Comparison of ENCODE assay signal across 18 cellular contexts in the genomic region with DNA sequence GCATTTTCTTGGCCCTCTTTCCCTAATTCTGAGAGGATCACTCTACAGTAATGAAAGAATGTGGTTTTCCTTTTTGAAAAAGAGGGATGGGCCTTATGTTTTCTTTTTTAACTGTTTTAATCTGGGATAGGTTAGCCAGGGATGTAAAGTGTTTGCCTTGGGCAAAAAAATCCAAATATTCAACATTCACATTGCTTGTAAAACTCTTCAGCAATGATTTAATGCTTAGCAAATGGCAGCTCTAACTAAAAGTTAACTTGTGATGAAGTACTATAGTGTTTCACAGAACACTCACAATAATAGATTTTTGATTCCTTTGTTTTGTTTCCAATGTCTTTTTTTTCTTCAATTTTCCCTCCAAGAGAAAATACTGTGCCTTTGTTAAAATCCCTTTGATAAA.
DNase-seq lines count a peak whose midpoint lies in the region; ATAC-seq and TF ChIP-seq lines count a peak whose summit lies in the region.
"Had no signal": no experiment of that assay in that cellular context is flagged by ENCODE, and none has a peak within 500 bp of the region (broad histone marks: within the 10 kb centered on the region; RNA-seq: fewer than 3 reads in every experiment).

No MANE protein-coding gene starts in this region.

- H3K4me2 ChIP-seq in GM23338, result 0 out of 2 replicates have a peak overlapping the region, but pooled peaks have one; percentile 22
- H3K4me2 ChIP-seq in smooth muscle cell, result no peak overlapping the region
- H3K4me2 ChIP-seq: A549 had no signal

- peaks cover 57% of the 10 kb centered on the region for H3K4me1 Mint-ChIP-seq in GM23338
- peaks cover 51% of the 10 kb centered on the region for H3K4me1 Mint-ChIP-seq in nephron progenitor cell
- H3K4me1 Mint-ChIP-seq: CD14-positive monocyte; CD4-positive, alpha-beta memory T cell had no signal

- TF ChIP-seq CTCF in GM23338 (conservative IDR thresholded peaks at IDR 0.05; ENCODE audit: low read depth in 2 of 2) (no peak), nephron progenitor cell (IDR thresholded peaks at IDR 0.05) (no peak), smooth muscle cell (IDR thresholded peaks at IDR 0.05; ENCODE audit: borderline replicate concordance, insufficient read depth, poor library complexity, severe bottlenecking) (no peak)

- H3K9me3 ChIP-seq in SK-N-MC (ENCODE audit: low read depth, low read length) (no peaks in the 10 kb centered on the region), smooth muscle cell (replicated peaks; ENCODE audit: low read depth) (no peaks in the 10 kb centered on the region)
- H3K9me3 ChIP-seq: A549, HAP-1 had no signal

- no peak overlapping the region for H3K27ac ChIP-seq in GM23338 (ENCODE audit: low read depth)
- H3K27ac ChIP-seq in SK-N-MC, result peak overlapping the region; percentile 64; the same call in 1 of the 2 replicates
- H3K27ac ChIP-seq in smooth muscle cell (ENCODE audit: low read depth), result no peak overlapping the region
- H3K27ac ChIP-seq: 22Rv1, A549 had no signal

- no peaks in the 10 kb centered on the region for H3K36me3 Mint-ChIP-seq in GM23338 (ENCODE audit: low read depth)
- H3K36me3 Mint-ChIP-seq in nephron progenitor cell (ENCODE audit: low read depth), result no peaks in the 10 kb centered on the region
- H3K36me3 Mint-ChIP-seq: CD14-positive monocyte; CD4-positive, alpha-beta memory T cell had no signal

- H3K4me1 ChIP-seq in GM23338 (ENCODE audit: insufficient read depth), result peaks cover 66% of the 10 kb centered on the region
- H3K4me1 ChIP-seq in smooth muscle cell (ENCODE audit: low read depth), result peaks cover 36% of the 10 kb centered on the region
- H3K4me1 ChIP-seq: A549 had no signal

- peak overlapping the region; percentile 70; the same call in 1 of the 2 replicates for H3K27ac Mint-ChIP-seq in GM23338
- peak overlapping the region; percentile 80 for H3K27ac Mint-ChIP-seq in nephron progenitor cell
- H3K27ac Mint-ChIP-seq: CD14-positive monocyte; CD4-positive, alpha-beta memory T cell; HFFc6 had no signal

- no peak for ATAC-seq in GM23338
- ATAC-seq: A549 had no signal

- H3K27me3 ChIP-seq in GM23338 (ENCODE audit: insufficient read depth), result peaks cover 18% of the 10 kb centered on the region
- H3K27me3 ChIP-seq in smooth muscle cell (ENCODE audit: low read depth), result no peaks in the 10 kb centered on the region
- H3K27me3 ChIP-seq in H7 (ENCODE audit: control insufficient read depth, insufficient read depth, low read length), result peaks cover 6% of the 10 kb centered on the region

- H3K36me3 ChIP-seq in GM23338 (ENCODE audit: insufficient read depth), result no peaks in the 10 kb centered on the region
- no peaks in the 10 kb centered on the region for H3K36me3 ChIP-seq in SK-N-MC (ENCODE audit: insufficient read depth, low read length)
- no peaks in the 10 kb centered on the region for H3K36me3 ChIP-seq in smooth muscle cell (ENCODE audit: low read depth)
- H3K36me3 ChIP-seq in H7 (replicated peaks; ENCODE audit: control insufficient read depth, insufficient read depth, low read length), result no peaks in the 10 kb centered on the region
- H3K36me3 ChIP-seq: HAP-1 had no signal

- H3K4me3 ChIP-seq in GM23338 (no peak overlapping the region), SK-N-MC (peak overlapping the region; percentile 50), smooth muscle cell (no peak overlapping the region), H7 (ENCODE audit: insufficient read depth, low read depth, low read length) (no peak overlapping the region)
- H3K4me3 ChIP-seq: A549, HAP-1 had no signal

- H4K20me1 ChIP-seq in GM23338 (replicated peaks; ENCODE audit: insufficient read depth) (no peaks in the 10 kb centered on the region), smooth muscle cell (ENCODE audit: low read depth) (no peaks in the 10 kb centered on the region)

- H3K79me2 ChIP-seq in GM23338 (replicated peaks; ENCODE audit: insufficient read depth), result no peaks in the 10 kb centered on the region
- H3K79me2 ChIP-seq in smooth muscle cell (ENCODE audit: low read depth), result no peaks in the 10 kb centered on the region

- H3K9me3 Mint-ChIP-seq in GM23338, result no peaks in the 10 kb centered on the region
- H3K9me3 Mint-ChIP-seq in nephron progenitor cell, result no peaks in the 10 kb centered on the region

- H3F3A ChIP-seq in GM23338 (replicated peaks; ENCODE audit: low read depth) (no peaks in the 10 kb centered on the region), smooth muscle cell (ENCODE audit: low read depth) (no peaks in the 10 kb centered on the region)

- H3K9ac ChIP-seq in SK-N-MC (ENCODE audit: insufficient read length), result no peak overlapping the region
- no peak overlapping the region for H3K9ac ChIP-seq in smooth muscle cell (ENCODE audit: low read depth)

- H3K27me3 Mint-ChIP-seq in GM23338 (ENCODE audit: insufficient read depth, low read depth, poor library complexity) (no peaks in the 10 kb centered on the region), nephron progenitor cell (ENCODE audit: low read depth, poor library complexity) (no peaks in the 10 kb centered on the region)
- H3K27me3 Mint-ChIP-seq: CD4-positive, alpha-beta memory T cell had no signal

- no peaks in the 10 kb centered on the region for H3K9me2 ChIP-seq in GM23338 (ENCODE audit: insufficient read depth)

- no peak overlapping the region for H3K4me3 Mint-ChIP-seq in GM23338
- H3K4me3 Mint-ChIP-seq in nephron progenitor cell, result no peak overlapping the region
- H3K4me3 Mint-ChIP-seq: CD14-positive monocyte; CD4-positive, alpha-beta memory T cell; HFFc6 had no signal

- H2AFZ ChIP-seq in GM23338, result no peak overlapping the region
- peak overlapping the region; percentile 69 for H2AFZ ChIP-seq in smooth muscle cell (ENCODE audit: low read depth)

- DNase-seq in GM23338 (ENCODE audit: low spot score) (no peak), SK-N-MC (ENCODE audit: low read depth, low spot score) (peak; percentile 58), nephron progenitor cell (no peak), smooth muscle cell (lab: John Stamatoyannopoulos, UW; ENCODE audit: unreplicated experiment) (no peak), H7 (no peak), occipital lobe (lab: John Stamatoyannopoulos, UW) (no peak), GOT3 (lab: John Stamatoyannopoulos, UW) (no peak)
- DNase-seq: AML-193, DMS153, DMS79, GDM1, HFFc6, IMR-90 had no signal

TF ChIP-seq in GM23338, 12 proteins besides CTCF, POLR2A, EP300 and RAD21:
- TF ChIP-seq, protein P1, sequence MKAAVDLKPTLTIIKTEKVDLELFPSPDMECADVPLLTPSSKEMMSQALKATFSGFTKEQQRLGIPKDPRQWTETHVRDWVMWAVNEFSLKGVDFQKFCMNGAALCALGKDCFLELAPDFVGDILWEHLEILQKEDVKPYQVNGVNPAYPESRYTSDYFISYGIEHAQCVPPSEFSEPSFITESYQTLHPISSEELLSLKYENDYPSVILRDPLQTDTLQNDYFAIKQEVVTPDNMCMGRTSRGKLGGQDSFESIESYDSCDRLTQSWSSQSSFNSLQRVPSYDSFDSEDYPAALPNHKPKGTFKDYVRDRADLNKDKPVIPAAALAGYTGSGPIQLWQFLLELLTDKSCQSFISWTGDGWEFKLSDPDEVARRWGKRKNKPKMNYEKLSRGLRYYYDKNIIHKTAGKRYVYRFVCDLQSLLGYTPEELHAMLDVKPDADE (IDR thresholded peaks at IDR 0.05), result no peak
- TF ChIP-seq EZH2phosphoT487 (IDR thresholded peaks at IDR 0.05; ENCODE audit: unreplicated experiment), result no peak
TF ChIP-seq in GM23338: peak in this region for 0.
